In genomic region chr5:77066823-77067442, GRCh38 we compare ENCODE assay signal across 11 cellular contexts. TPM values are rescaled to one million over a fixed set of nuclear protein-coding genes. Genes with fewer than 3 reads are reported as not detected.
A peak's percentile ranks its signal among the peaks of the same experiment; 100 is the strongest.
DNase-seq lines count a peak whose midpoint lies in the region; ATAC-seq lines count a peak whose summit lies in the region.
"Had no signal": no experiment of that assay in that cellular context is flagged by ENCODE, and none has a peak within 500 bp of the region (broad histone marks: within the 10 kb centered on the region; RNA-seq: fewer than 3 reads in every experiment).

No MANE protein-coding gene starts in this region.

- peaks cover under 1 to 26% (median 6%) of the 10 kb centered on the region in 3 experiments for H3K36me3 ChIP-seq in naive thymus-derived CD4-positive, alpha-beta T cell (ENCODE audit: control insufficient read depth in 2 of 3, insufficient read depth in 3 of 3, low read length in 3 of 3)

- no peak for DNase-seq in naive thymus-derived CD4-positive, alpha-beta T cell
- no peak for DNase-seq in stimulated activated CD4-positive, alpha-beta T cell treated with anti-CD3 and anti-CD28 coated beads, Interleukin-12 subunit alpha, Interleukin-12 subunit beta, amount 100 ng/mL, for 4 hours
- DNase-seq in Ammon's horn (ENCODE audit: low spot score): no peak
- DNase-seq in activated CD8-positive, alpha-beta memory T cell treated with anti-CD3 and anti-CD28 coated beads, Interleukin-2, amount 50 U/mL, for 4 hours: no peak
- DNase-seq in amniotic stem cell (lab: John Stamatoyannopoulos, UW): no peak
- DNase-seq: activated T-cell treated with anti-CD3 and anti-CD28 coated beads, Interleukin-2, amount 50 U/mL, for 4 hours; naive thymus-derived CD8-positive, alpha-beta T cell had no signal

- POLR2A ChIA-PET in naive thymus-derived CD4-positive, alpha-beta T cell (lab: Charles Lee): interaction anchor here (1.0 kb wide), 1 partner anchor 33 kb away, joined by 3 read pairs; no protein-coding TSS in a partner anchor

- no peak overlapping the region for H3K4me3 Mint-ChIP-seq in activated T-helper 17 cell treated with anti-CD3 and anti-CD28 coated beads, Interleukin-2, amount 50 U/mL, for 72 hours
- no peak overlapping the region for H3K4me3 Mint-ChIP-seq in naive thymus-derived CD4-positive, alpha-beta T cell
- H3K4me3 Mint-ChIP-seq: activated T-cell treated with anti-CD3 and anti-CD28 coated beads, Interleukin-2, amount 50 U/mL, for 4 hours; naive thymus-derived CD8-positive, alpha-beta T cell had no signal

- peaks cover 77% of the 10 kb centered on the region for H3K36me3 Mint-ChIP-seq in activated T-helper 17 cell treated with anti-CD3 and anti-CD28 coated beads, Interleukin-2, amount 50 U/mL, for 72 hours (ENCODE audit: low read depth)
- H3K36me3 Mint-ChIP-seq in naive thymus-derived CD4-positive, alpha-beta T cell: peaks cover 18 to 71% (median 39%) of the 10 kb centered on the region in 5 donors

- H3K4me1 Mint-ChIP-seq in activated T-helper 17 cell treated with anti-CD3 and anti-CD28 coated beads, Interleukin-2, amount 50 U/mL, for 72 hours: peaks cover 11% of the 10 kb centered on the region
- peaks cover 0 to 14% (median 6%) of the 10 kb centered on the region in 7 donors for H3K4me1 Mint-ChIP-seq in naive thymus-derived CD4-positive, alpha-beta T cell

- no peak overlapping the region for H3K27ac Mint-ChIP-seq in activated T-helper 17 cell treated with anti-CD3 and anti-CD28 coated beads, Interleukin-2, amount 50 U/mL, for 72 hours
- peak overlapping the region in 1 of 9 donors; percentile 7 for H3K27ac Mint-ChIP-seq in naive thymus-derived CD4-positive, alpha-beta T cell

- H3K4me3 ChIP-seq in naive thymus-derived CD4-positive, alpha-beta T cell (ENCODE audit: low read length): no peak overlapping the region
- H3K4me3 ChIP-seq: SJSA1 had no signal

- intact Hi-C loops in naive thymus-derived CD4-positive, alpha-beta T cell (cut with micrococcal nuclease): loop anchor here in 1 of 2 donors (10.0 kb wide), 1 partner anchor 1198 kb away; no protein-coding TSS in a partner anchor

- ATAC-seq in GM18907 (IDR thresholded peaks at IDR 0.05; ENCODE audit: unreplicated experiment) (peak; percentile 74), HG03025 (IDR thresholded peaks at IDR 0.05; ENCODE audit: low FRiP score, unreplicated experiment) (peak; percentile 48)
- ATAC-seq in activated T-helper 17 cell treated with anti-CD3 and anti-CD28 coated beads, Interleukin-2, amount 50 U/mL, for 72 hours (replicated peaks): peak; percentile 63
- peak; percentile 47 for ATAC-seq in naive thymus-derived CD4-positive, alpha-beta T cell
- ATAC-seq: naive thymus-derived CD8-positive, alpha-beta T cell had no signal

- no peaks in the 10 kb centered on the region for H3K27me3 Mint-ChIP-seq in activated T-helper 17 cell treated with anti-CD3 and anti-CD28 coated beads, Interleukin-2, amount 50 U/mL, for 72 hours
- no peaks in the 10 kb centered on the region for H3K27me3 Mint-ChIP-seq in naive thymus-derived CD4-positive, alpha-beta T cell
- H3K27me3 Mint-ChIP-seq: naive thymus-derived CD8-positive, alpha-beta T cell had no signal

- H3K27me3 ChIP-seq in naive thymus-derived CD4-positive, alpha-beta T cell (ENCODE audit: control insufficient read depth in 2 of 2, insufficient read depth in 2 of 2, low read length in 2 of 2): no peaks in the 10 kb centered on the region
- H3K27me3 ChIP-seq: SJSA1 had no signal

- no peaks in the 10 kb centered on the region for H3K9me3 ChIP-seq in naive thymus-derived CD4-positive, alpha-beta T cell (ENCODE audit: control insufficient read depth in 2 of 3, low read length in 3 of 3)
- H3K9me3 ChIP-seq: SJSA1 had no signal

- no peaks in the 10 kb centered on the region for H3K9me3 Mint-ChIP-seq in activated T-helper 17 cell treated with anti-CD3 and anti-CD28 coated beads, Interleukin-2, amount 50 U/mL, for 72 hours
- H3K9me3 Mint-ChIP-seq in naive thymus-derived CD4-positive, alpha-beta T cell: no peaks in the 10 kb centered on the region
- H3K9me3 Mint-ChIP-seq: activated T-cell treated with anti-CD3 and anti-CD28 coated beads, Interleukin-2, amount 50 U/mL, for 4 hours; naive thymus-derived CD8-positive, alpha-beta T cell had no signal

- H3K4me1 ChIP-seq in naive thymus-derived CD4-positive, alpha-beta T cell (ENCODE audit: control insufficient read depth in 2 of 2, insufficient read depth in 2 of 2, low read length in 2 of 2): no peaks in the 10 kb centered on the region
- H3K4me1 ChIP-seq: SJSA1 had no signal

- CTCF ChIA-PET in naive thymus-derived CD4-positive, alpha-beta T cell (lab: Charles Lee): interaction anchor here (1.2 kb wide), 1 partner anchor 31 kb away, joined by 3 read pairs; no protein-coding TSS in a partner anchor

- no peak overlapping the region for H3K27ac ChIP-seq in naive thymus-derived CD4-positive, alpha-beta T cell (ENCODE audit: low read depth, low read length)
- H3K27ac ChIP-seq: SJSA1 had no signal

RNA-seq across cellular contexts. Expression of gene ZBED3, which starts 20.2 kb away (rescaled TPM):
- total RNA-seq in activated T-helper 17 cell treated with anti-CD3 and anti-CD28 coated beads, Interleukin-2, amount 50 U/mL, for 72 hours: under 1 TPM in 1 of 2 donors, not detected in 1; 0.04 TPM
- 1 to 10 TPM in 4 of 5 experiments, under 1 TPM in 1; 0.56 to 4.0 (median 2.8) TPM for total RNA-seq in naive thymus-derived CD4-positive, alpha-beta T cell
- polyA plus RNA-seq in naive thymus-derived CD4-positive, alpha-beta T cell: 1 to 10 TPM in 1 of 2 donors, under 1 TPM in 1; 0.74 to 1.4 TPM

RNA-seq across cellular contexts. Expression of gene AGGF1, which starts 36.7 kb away (rescaled TPM):
- 10 to 100 TPM; 24.4 to 25.4 TPM for total RNA-seq in activated T-helper 17 cell treated with anti-CD3 and anti-CD28 coated beads, Interleukin-2, amount 50 U/mL, for 72 hours
- total RNA-seq in naive thymus-derived CD4-positive, alpha-beta T cell: 10 to 100 TPM; 17.2 to 32.4 (median 29.2) TPM
- 10 to 100 TPM; 27.5 to 33.3 TPM for polyA plus RNA-seq in naive thymus-derived CD4-positive, alpha-beta T cell
